Comparison of ENCODE assay signal across 8 cellular contexts in the genomic region with DNA sequence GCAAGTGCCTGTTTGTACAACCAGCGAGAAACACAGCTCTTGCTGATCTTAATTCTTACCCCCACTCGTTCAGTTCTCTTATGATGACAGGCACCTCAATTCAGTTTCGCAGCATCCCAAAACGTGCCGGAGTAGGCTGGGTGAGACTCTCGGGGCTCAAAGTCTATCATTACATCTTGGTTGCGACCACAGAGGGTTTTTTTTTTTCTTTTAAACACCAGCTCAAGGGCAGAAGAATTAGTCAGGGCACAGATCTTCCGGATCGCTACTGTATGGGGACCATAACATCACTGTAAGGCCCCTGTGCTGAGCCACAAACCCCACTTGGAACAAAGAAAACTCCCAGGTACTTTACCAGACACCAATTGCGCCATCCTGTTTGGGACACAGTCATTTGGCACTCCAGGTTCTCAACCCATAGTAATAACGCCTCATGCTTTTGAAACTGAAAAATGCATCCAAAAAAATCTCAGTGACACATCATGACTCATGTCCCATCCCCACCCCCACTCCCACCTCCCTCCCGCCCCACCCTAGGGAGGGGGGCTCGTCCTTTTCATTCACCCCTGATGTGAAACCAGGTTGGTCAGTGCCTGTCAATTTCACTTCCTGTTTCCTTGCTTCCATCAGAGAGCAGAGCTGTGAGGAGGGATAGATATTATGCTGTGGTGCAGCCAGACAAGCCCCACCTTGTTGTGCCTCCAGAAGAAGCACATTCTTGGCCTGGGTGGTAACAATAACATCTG. TPM values are rescaled to one million over a fixed set of nuclear protein-coding genes. Genes with fewer than 3 reads are reported as not detected.
A peak's percentile ranks its signal among the peaks of the same experiment; 100 is the strongest.
DNase-seq lines count a peak whose midpoint lies in the region; ATAC-seq, FAIRE-seq and TF ChIP-seq lines count a peak whose summit lies in the region.
"Had no signal": no experiment of that assay in that cellular context is flagged by ENCODE, and none has a peak within 500 bp of the region (broad histone marks: within the 10 kb centered on the region; RNA-seq: fewer than 3 reads in every experiment).

No MANE protein-coding gene starts in this region.

- FAIRE-seq in D721Med (lab: Jason Lieb, UNC): no peak

- DNase-seq in choroid plexus epithelial cell (ENCODE audit: low read depth): peak; percentile 9
- peak; percentile 42 for DNase-seq in stimulated activated CD8-positive, alpha-beta memory T cell treated with anti-CD3 and anti-CD28 coated beads, Interleukin-15, amount 100 ng/mL, for 24 hours (ENCODE audit: low read depth)
- DNase-seq in D721Med (ENCODE audit: insufficient read length, low spot score): no peak
- no peak for DNase-seq in tibial nerve (ENCODE audit: low spot score in 2 of 2)

- TF ChIP-seq POLR2A in tibial nerve (IDR thresholded peaks at IDR 0.05): no peak

- H3K4me1 ChIP-seq in tibial nerve: peaks cover 0 to 3% (median 0%) of the 10 kb centered on the region in 4 donors

- no peak for TF ChIP-seq EP300 in tibial nerve (IDR thresholded peaks at IDR 0.05)

- H3K27ac ChIP-seq in tibial nerve: peak overlapping the region in 1 of 4 donors; percentile 34

- 67 to 69% methylated on average over 13 of the region's 13 CpGs for WGBS in tibial nerve, 2 donors

- TF ChIP-seq CTCF in choroid plexus epithelial cell (conservative IDR thresholded peaks at IDR 0.05; ENCODE audit: low read depth, low read length) (no peak), D721Med (IDR thresholded peaks at IDR 0.05; ENCODE audit: insufficient read depth, missing control alignments) (no peak), tibial nerve (IDR thresholded peaks at IDR 0.05) (no peak)

- no peaks in the 10 kb centered on the region for H3K9me3 ChIP-seq in tibial nerve

- H3K36me3 ChIP-seq in tibial nerve: no peaks in the 10 kb centered on the region

- H3K27me3 ChIP-seq in tibial nerve: no peaks in the 10 kb centered on the region

- H3K4me3 ChIP-seq in choroid plexus epithelial cell (ENCODE audit: low read depth, low read length): no peak overlapping the region
- H3K4me3 ChIP-seq in tibial nerve: no peak overlapping the region

- ATAC-seq in GM19467 (IDR thresholded peaks at IDR 0.05; ENCODE audit: unreplicated experiment) (peak; percentile 69), HG03460 (IDR thresholded peaks at IDR 0.05; ENCODE audit: unreplicated experiment) (peak; percentile 81)
- peak; percentile 88 to 91 for ATAC-seq in activated CD4-positive, CD25-positive, alpha-beta regulatory T cell treated with anti-CD3 and anti-CD28 coated beads, Interleukin-2, amount 50 U/mL, for 24 hours

RNA-seq across cellular contexts. Expression of gene CD5, which starts 41.0 kb away (rescaled TPM):
- 1 to 10 TPM in 1 of 4 donors, under 1 TPM in 3; 0.20 to 1.8 (median 0.43) TPM for total RNA-seq in tibial nerve
- total RNA-seq: temporal lobe had no signal

Comparison
In these comparisons a context has a peak if more than half of its experiments do, and no peak if none do; other contexts are left out.
1. DNase-seq: peak in choroid plexus epithelial cell (single experiment) and stimulated activated CD8-positive, alpha-beta memory T cell treated with anti-CD3 and anti-CD28 coated beads, Interleukin-15, amount 100 ng/mL, for 24 hours (single experiment); none in D721Med (single experiment) and tibial nerve (0 of 2).
2. Peak in every context shown above with its lines, with median percentiles within 50 percentile points of each other: ATAC-seq.